In the genomic region with DNA sequence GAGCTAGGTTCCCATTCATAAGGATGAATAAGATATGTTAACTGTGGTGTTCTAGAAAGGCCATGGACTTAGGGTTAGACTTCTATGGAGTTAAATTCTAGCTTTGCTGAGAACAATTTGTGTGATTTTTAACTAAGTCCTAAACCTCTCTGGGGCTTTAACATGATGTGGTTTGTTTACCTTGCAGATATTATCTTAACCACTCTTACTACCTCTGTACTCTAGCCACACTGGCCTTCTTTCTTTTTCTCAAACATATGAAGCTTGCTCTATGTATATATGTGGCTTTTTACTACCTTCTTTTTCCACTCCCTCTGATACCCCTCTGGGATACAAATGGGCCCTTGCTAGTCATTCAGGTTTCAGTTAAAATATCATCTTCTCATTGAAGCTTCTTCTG, we compare ENCODE assay signal across 21 cellular contexts.
A peak's percentile ranks its signal among the peaks of the same experiment; 100 is the strongest.
DNase-seq lines count a peak whose midpoint lies in the region; ATAC-seq, FAIRE-seq and TF ChIP-seq lines count a peak whose summit lies in the region.
"Had no signal": no experiment of that assay in that cellular context is flagged by ENCODE, and none has a peak within 500 bp of the region (broad histone marks: within the 10 kb centered on the region; RNA-seq: fewer than 3 reads in every experiment).

No MANE protein-coding gene starts in this region.

- peaks cover 2% of the 10 kb centered on the region; the same call in 2 of the 3 replicates for H3K9me3 ChIP-seq in GM12878 (replicated peaks; ENCODE audit: control insufficient read depth, insufficient read depth, low read length)
- H3K9me3 ChIP-seq: colonic mucosa, gastroesophageal sphincter, psoas muscle had no signal

- no peaks in the 10 kb centered on the region for H3K9me3 Mint-ChIP-seq in activated CD8-positive, alpha-beta memory T cell treated with anti-CD3 and anti-CD28 coated beads, Interleukin-2, amount 10 ng/mL, durations not matched to agents 7 days and 5 days (ENCODE audit: low read depth)
- H3K9me3 Mint-ChIP-seq in stimulated activated memory B cell treated with anti-CD40 and anti-IgM and Interleukin-4, amounts not matched to agents 10 μg/mL and 1 μg/mL and 100 μg/mL, for 72 hours: no peaks in the 10 kb centered on the region
- H3K9me3 Mint-ChIP-seq: nephron had no signal

- peaks cover 47% of the 10 kb centered on the region for H3K4me1 ChIP-seq in GM12878 (ENCODE audit: control insufficient read depth, insufficient read depth, low read length)

- in situ Hi-C loops in GM12878 (cut with MboI): no loop called here

- peak overlapping the region; percentile 30; the same call in 1 of the 2 replicates for H3K4me2 ChIP-seq in GM12878 (ENCODE audit: control insufficient read depth, insufficient read depth)
- H3K4me2 ChIP-seq: PC-9 had no signal

- H3K27ac ChIP-seq in GM12878 (ENCODE audit: control insufficient read depth, insufficient read depth): peak overlapping the region; percentile 50; the same call in 1 of the 2 replicates
- H3K27ac ChIP-seq: colonic mucosa, gastroesophageal sphincter, PC-9, psoas muscle, SK-N-MC had no signal

- TF ChIP-seq CTCF in LNCaP clone FGC (IDR thresholded peaks at IDR 0.05; ENCODE audit: control insufficient read depth, extremely low read depth, insufficient read depth) (no peak), GM12878 (IDR thresholded peaks at IDR 0.05 in 2 of 3, conservative IDR thresholded peaks at IDR 0.05 in 1 of 3; ENCODE audit: control insufficient read depth in 2 of 3, extremely low read depth in 1 of 3, insufficient read depth in 1 of 3, low read depth in 3 of 3, low read length in 3 of 3) (no peak)

- RAD21 ChIA-PET in GM12878 (lab: Charles Lee; ENCODE audit: unreplicated experiment): interaction anchor here (0.6 to 5.0 kb wide), 12 partner anchors 11 to 709 kb away, joined by 3 to 61 read pairs (median 4); no protein-coding TSS in a partner anchor

- TF ChIP-seq EP300 in GM12878 (IDR thresholded peaks at IDR 0.05; ENCODE audit: borderline replicate concordance in 1 of 2, control insufficient read depth in 1 of 2, low read depth in 2 of 2, low read length in 2 of 2): no peak

- POLR2A ChIA-PET in GM12878 (lab: Charles Lee): interaction anchor here (0.6 to 1.4 kb wide), 6 partner anchors 11 to 125 kb away, joined by 3 to 5 read pairs (median 3); no protein-coding TSS in a partner anchor

- H3K27me3 Mint-ChIP-seq in activated CD8-positive, alpha-beta memory T cell treated with anti-CD3 and anti-CD28 coated beads, Interleukin-2, amount 10 ng/mL, durations not matched to agents 7 days and 5 days: no peaks in the 10 kb centered on the region
- H3K27me3 Mint-ChIP-seq in stimulated activated memory B cell treated with anti-CD40 and anti-IgM and Interleukin-4, amounts not matched to agents 10 μg/mL and 1 μg/mL and 100 μg/mL, for 72 hours: no peaks in the 10 kb centered on the region

- no peak overlapping the region for H3K4me3 ChIP-seq in LNCaP clone FGC (ENCODE audit: low read depth, low read length)
- no peak overlapping the region for H3K4me3 ChIP-seq in GM12878
- H3K4me3 ChIP-seq: colonic mucosa, gastroesophageal sphincter, PC-9, psoas muscle, SK-N-MC had no signal

- DNase-seq in activated CD8-positive, alpha-beta memory T cell treated with anti-CD3 and anti-CD28 coated beads, Interleukin-2, amount 10 ng/mL, durations not matched to agents 7 days and 5 days: no peak
- DNase-seq in activated CD8-positive, alpha-beta memory T cell treated with anti-CD3 and anti-CD28 coated beads, Interleukin-2, amount 50 U/mL, for 4 hours: no peak
- DNase-seq in LNCaP clone FGC (ENCODE audit: low read depth) (peak; percentile 28), GM12878 (ENCODE audit: low read depth, low spot score) (no peak), NCI-H1048 (lab: John Stamatoyannopoulos, UW) (no peak), activated gamma-delta T cell (lab: John Stamatoyannopoulos, UW) (no peak)
- DNase-seq: activated CD4-positive, alpha-beta T cell treated with anti-CD3 and anti-CD28 coated beads, Interleukin-2, amount 50 U/mL, for 4 hours; activated effector memory CD4-positive, alpha-beta T cell treated with Interleukin-2 at 50 U/mL for 16 hours; colonic mucosa; NCI-H2029; NCI-H510A treated with DMSO at 0.1 percent for 48 hours; PC-9; psoas muscle; stimulated activated naive CD4-positive, alpha-beta T cell treated with Interleukin-2 at 50 U/mL for 16 hours had no signal

- no peak overlapping the region for H2AFZ ChIP-seq in GM12878 (ENCODE audit: control insufficient read depth, low read depth, low read length)
- H2AFZ ChIP-seq: PC-9 had no signal

- no peak overlapping the region for H3K4me3 Mint-ChIP-seq in activated CD8-positive, alpha-beta memory T cell treated with anti-CD3 and anti-CD28 coated beads, Interleukin-2, amount 10 ng/mL, durations not matched to agents 7 days and 5 days
- no peak overlapping the region for H3K4me3 Mint-ChIP-seq in stimulated activated memory B cell treated with anti-CD40 and anti-IgM and Interleukin-4, amounts not matched to agents 10 μg/mL and 1 μg/mL and 100 μg/mL, for 72 hours
- H3K4me3 Mint-ChIP-seq: nephron had no signal

- CTCF ChIA-PET in activated CD8-positive, alpha-beta memory T cell treated with anti-CD3 and anti-CD28 coated beads, Interleukin-2, amount 10 ng/mL, durations not matched to agents 7 days and 5 days (lab: Charles Lee): interaction anchor here (1.1 to 1.3 kb wide), 2 partner anchors 11 to 159 kb away, joined by 3 read pairs; no protein-coding TSS in a partner anchor
- CTCF ChIA-PET in GM12878 (lab: Yijun Ruan, JAX): interaction anchor here (0.7 to 2.1 kb wide), 9 partner anchors 11 to 1093 kb away, joined by 3 to 10 read pairs (median 4); no protein-coding TSS in a partner anchor

- intact Hi-C loops in GM12878 (cut with micrococcal nuclease; ENCODE audit: unreplicated experiment): no loop called here

- peak; percentile 49 for ATAC-seq in activated CD8-positive, alpha-beta memory T cell treated with anti-CD3 and anti-CD28 coated beads, Interleukin-2, amount 10 ng/mL, durations not matched to agents 7 days and 5 days
- ATAC-seq in GM12878 (peak; percentile 32), GM18519 (IDR thresholded peaks at IDR 0.05; ENCODE audit: low FRiP score, unreplicated experiment) (no peak)
- ATAC-seq in stimulated activated memory B cell treated with anti-CD40 and anti-IgM and Interleukin-4, amounts not matched to agents 10 μg/mL and 1 μg/mL and 100 μg/mL, for 72 hours: peak; percentile 44
- ATAC-seq: gastroesophageal sphincter, psoas muscle had no signal

- BruUV-seq in GM12878 (replicated peaks; lab: Mats Ljungman, UMichigan): no TSS peak

- no peaks in the 10 kb centered on the region for H4K20me1 ChIP-seq in GM12878 (ENCODE audit: control insufficient read depth, insufficient read depth)

- peaks cover 38% of the 10 kb centered on the region for H3K4me1 Mint-ChIP-seq in activated CD8-positive, alpha-beta memory T cell treated with anti-CD3 and anti-CD28 coated beads, Interleukin-2, amount 10 ng/mL, durations not matched to agents 7 days and 5 days
- H3K4me1 Mint-ChIP-seq in stimulated activated memory B cell treated with anti-CD40 and anti-IgM and Interleukin-4, amounts not matched to agents 10 μg/mL and 1 μg/mL and 100 μg/mL, for 72 hours: peaks cover 83% of the 10 kb centered on the region

- peaks cover 54% of the 10 kb centered on the region for H3K79me2 ChIP-seq in GM12878 (ENCODE audit: control insufficient read depth, insufficient read depth, low read length)

- TF ChIP-seq POLR2A in GM12878 (IDR thresholded peaks at IDR 0.05; ENCODE audit: low read depth, low read length): no peak

- TF ChIP-seq RAD21 in GM12878 (IDR thresholded peaks at IDR 0.05; ENCODE audit: insufficient read depth, low read depth, low read length): no peak

- no peak for FAIRE-seq in GM12878 (lab: Jason Lieb, UNC)
- FAIRE-seq: A204.1, TTC549 had no signal

- SMC1A ChIA-PET in GM12878 (lab: Charles Lee; ENCODE audit: uncharacterized antibody, unreplicated experiment): interaction anchor here (0.6 to 7.2 kb wide), 22 partner anchors 9 to 182 kb away, joined by 3 to 53 read pairs (median 6); no protein-coding TSS in a partner anchor

- no peak overlapping the region for H3K9ac ChIP-seq in GM12878 (ENCODE audit: control insufficient read depth, insufficient read depth, low read length)

- H3K27me3 ChIP-seq in GM12878 (replicated peaks in 1 of 2; ENCODE audit: control insufficient read depth in 2 of 2, insufficient read depth in 2 of 2, low read length in 1 of 2): no peaks in the 10 kb centered on the region
- H3K27me3 ChIP-seq: colonic mucosa, gastroesophageal sphincter had no signal

- H3K27ac Mint-ChIP-seq in activated CD8-positive, alpha-beta memory T cell treated with anti-CD3 and anti-CD28 coated beads, Interleukin-2, amount 10 ng/mL, durations not matched to agents 7 days and 5 days: no peak overlapping the region
- peak overlapping the region; percentile 80 for H3K27ac Mint-ChIP-seq in stimulated activated memory B cell treated with anti-CD40 and anti-IgM and Interleukin-4, amounts not matched to agents 10 μg/mL and 1 μg/mL and 100 μg/mL, for 72 hours

- H3K36me3 ChIP-seq in GM12878 (ENCODE audit: control insufficient read depth in 2 of 2, insufficient read depth in 2 of 2, low read length in 1 of 2): peaks cover 0 to 6% of the 10 kb centered on the region in 2 experiments; a peak in 3 of 4 replicates
- H3K36me3 ChIP-seq: colonic mucosa, gastroesophageal sphincter had no signal

- peaks cover 9% of the 10 kb centered on the region for H3K36me3 Mint-ChIP-seq in activated CD8-positive, alpha-beta memory T cell treated with anti-CD3 and anti-CD28 coated beads, Interleukin-2, amount 10 ng/mL, durations not matched to agents 7 days and 5 days
- peaks cover 5% of the 10 kb centered on the region for H3K36me3 Mint-ChIP-seq in stimulated activated memory B cell treated with anti-CD40 and anti-IgM and Interleukin-4, amounts not matched to agents 10 μg/mL and 1 μg/mL and 100 μg/mL, for 72 hours

TF ChIP-seq in GM12878, 131 proteins besides CTCF, POLR2A, EP300 and RAD21 (continues in another document):
- TF ChIP-seq MEF2B (IDR thresholded peaks at IDR 0.05; ENCODE audit: partially characterized antibody, poor library complexity, severe bottlenecking) (peak; percentile 59), ATF7 (IDR thresholded peaks at IDR 0.05; ENCODE audit: low read depth) (peak; percentile 21; the same call in 1 of the 2 replicates), IRF4 (IDR thresholded peaks at IDR 0.05; ENCODE audit: low read depth, low read length) (no peak), HDAC6 (IDR thresholded peaks at IDR 0.05; ENCODE audit: unreplicated experiment) (no peak)
- TF ChIP-seq, protein P1, sequence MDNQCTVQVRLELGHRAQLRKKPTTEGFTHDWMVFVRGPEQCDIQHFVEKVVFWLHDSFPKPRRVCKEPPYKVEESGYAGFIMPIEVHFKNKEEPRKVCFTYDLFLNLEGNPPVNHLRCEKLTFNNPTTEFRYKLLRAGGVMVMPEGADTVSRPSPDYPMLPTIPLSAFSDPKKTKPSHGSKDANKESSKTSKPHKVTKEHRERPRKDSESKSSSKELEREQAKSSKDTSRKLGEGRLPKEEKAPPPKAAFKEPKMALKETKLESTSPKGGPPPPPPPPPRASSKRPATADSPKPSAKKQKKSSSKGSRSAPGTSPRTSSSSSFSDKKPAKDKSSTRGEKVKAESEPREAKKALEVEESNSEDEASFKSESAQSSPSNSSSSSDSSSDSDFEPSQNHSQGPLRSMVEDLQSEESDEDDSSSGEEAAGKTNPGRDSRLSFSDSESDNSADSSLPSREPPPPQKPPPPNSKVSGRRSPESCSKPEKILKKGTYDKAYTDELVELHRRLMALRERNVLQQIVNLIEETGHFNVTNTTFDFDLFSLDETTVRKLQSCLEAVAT (IDR thresholded peaks at IDR 0.05): 0 out of 2 replicates have a peak, but pooled peaks have one; percentile 19
